ENCODE assay signal across 6 cellular contexts in genomic region chr2:219254590-219255219, GRCh38.
A peak's percentile ranks its signal among the peaks of the same experiment; 100 is the strongest.
DNase-seq lines count a peak whose midpoint lies in the region; ATAC-seq and TF ChIP-seq lines count a peak whose summit lies in the region.

No MANE protein-coding gene starts in this region.

- peak; percentile 27 for TF ChIP-seq CTCF in 22Rv1 (IDR thresholded peaks at IDR 0.05)

- no peak for TF ChIP-seq POLR2A in erythroblast (IDR thresholded peaks at IDR 0.05; ENCODE audit: low read length)

- DNase-seq in SIG-M5 treated with dmso at 0.1 percent for 504 hours (lab: John Stamatoyannopoulos, UW; ENCODE audit: unreplicated experiment), result peak; percentile 90
- peak; percentile 26 to 67 for DNase-seq in erythroblast (lab: John Stamatoyannopoulos, UW)
- DNase-seq in stimulated activated CD4-positive, alpha-beta T cell treated with anti-CD3 and anti-CD28 coated beads, Interleukin-2, amount 100 ng/mL, for 24 hours, result peak; percentile 26 to 49
- no peak for DNase-seq in NK-92 treated with Interleukin-12 subunit alpha and Interleukin-12 subunit beta, amount 100 ng/mL, for 24 hours (lab: John Stamatoyannopoulos, UW)

- ATAC-seq in GM21717 (IDR thresholded peaks at IDR 0.05; ENCODE audit: unreplicated experiment), result peak; percentile 34

- no peak overlapping the region for H3K27ac ChIP-seq in 22Rv1
